In genomic region chr20:48679011-48679410, GRCh38 we compare ENCODE assay signal across 17 cellular contexts.
DNase-seq lines count a peak whose midpoint lies in the region; ATAC-seq, FAIRE-seq and TF ChIP-seq lines count a peak whose summit lies in the region.
"Had no signal": no experiment of that assay in that cellular context is flagged by ENCODE, and none has a peak within 500 bp of the region (broad histone marks: within the 10 kb centered on the region; RNA-seq: fewer than 3 reads in every experiment).

No MANE protein-coding gene starts in this region.

- peaks cover 3 to 39% of the 10 kb centered on the region in 2 experiments; a peak in 4 of 5 replicates for H3K27me3 ChIP-seq in HepG2 (ENCODE audit: control insufficient read depth in 1 of 2, insufficient read depth in 2 of 2, low read length in 2 of 2)
- H3K27me3 ChIP-seq in right lobe of liver = no peaks in the 10 kb centered on the region
- H3K27me3 ChIP-seq in neutrophil = no peaks in the 10 kb centered on the region
- no peaks in the 10 kb centered on the region for H3K27me3 ChIP-seq in endodermal cell (ENCODE audit: control insufficient read depth, insufficient read depth, low read length, poor library complexity, severe bottlenecking)

- H3K4me1 Mint-ChIP-seq in IgD-negative memory B cell (peaks cover 0 to 6% (median 1%) of the 10 kb centered on the region in 3 donors), endodermal cell (peaks cover 10% of the 10 kb centered on the region)
- peaks cover 8% of the 10 kb centered on the region for H3K4me1 Mint-ChIP-seq in activated T-helper 17 cell treated with anti-CD3 and anti-CD28 coated beads, Interleukin-2, amount 50 U/mL, for 72 hours

- H3K9me3 ChIP-seq in HepG2 (ENCODE audit: low read length) (no peaks in the 10 kb centered on the region), right lobe of liver (no peaks in the 10 kb centered on the region), neutrophil (no peaks in the 10 kb centered on the region), endodermal cell (ENCODE audit: control insufficient read depth, low read length) (no peaks in the 10 kb centered on the region)

- H3K36me3 Mint-ChIP-seq in IgD-negative memory B cell (peaks cover 1% of the 10 kb centered on the region), endodermal cell (ENCODE audit: low read depth) (peaks cover 35% of the 10 kb centered on the region)
- H3K36me3 Mint-ChIP-seq in activated T-helper 17 cell treated with anti-CD3 and anti-CD28 coated beads, Interleukin-2, amount 50 U/mL, for 72 hours (ENCODE audit: low read depth) = no peaks in the 10 kb centered on the region

- peak overlapping the region; percentile 17 to 63 (median 59) for H3K27ac Mint-ChIP-seq in IgD-negative memory B cell
- H3K27ac Mint-ChIP-seq in activated T-helper 17 cell treated with anti-CD3 and anti-CD28 coated beads, Interleukin-2, amount 50 U/mL, for 72 hours = peak overlapping the region; percentile 90
- H3K27ac Mint-ChIP-seq in endodermal cell = no peak overlapping the region

- no peaks in the 10 kb centered on the region for H4K20me1 ChIP-seq in HepG2 (ENCODE audit: insufficient read depth, low read length)

- H2AFZ ChIP-seq in HepG2 (ENCODE audit: low read length) = no peak overlapping the region

- H3K27ac ChIP-seq in HepG2 (ENCODE audit: extremely low read length, insufficient read depth, low read length) (no peak overlapping the region), right lobe of liver (no peak overlapping the region), neutrophil (peak overlapping the region; percentile 43), endodermal cell (ENCODE audit: low read depth, low read length) (no peak overlapping the region)
- H3K27ac ChIP-seq: RWPE1 had no signal

- TF ChIP-seq RAD21 in HepG2 (CRISPR knock-in tag; IDR thresholded peaks at IDR 0.05) = no peak

- TF ChIP-seq CTCF in HepG2 (CRISPR knock-in tag; IDR thresholded peaks at IDR 0.05) (no peak), right lobe of liver (IDR thresholded peaks at IDR 0.05) (no peak), neutrophil (IDR thresholded peaks at IDR 0.05) (no peak), endodermal cell (conservative IDR thresholded peaks at IDR 0.05) (no peak)

- CTCF ChIA-PET in HepG2 (lab: Yijun Ruan, JAX; ENCODE audit: low intra/inter-chr PET ratio, low total read pairs) = no interaction called here

- ATAC-seq in HepG2 (no peak), right lobe of liver (no peak), HG02642 (IDR thresholded peaks at IDR 0.05; ENCODE audit: poor library complexity, unreplicated experiment) (no peak)
- no peak for ATAC-seq in activated T-helper 17 cell treated with anti-CD3 and anti-CD28 coated beads, Interleukin-2, amount 50 U/mL, for 72 hours (replicated peaks)

- TF ChIP-seq EP300 in HepG2 (IDR thresholded peaks at IDR 0.05; ENCODE audit: low read depth in 2 of 2, low read length in 2 of 2) (no peak), HepG2 (CRISPR knock-in tag; IDR thresholded peaks at IDR 0.05; ENCODE audit: borderline replicate concordance) (no peak)

- in situ Hi-C loops in HepG2 (cut with HindIII; ENCODE audit: extremely low pct_ligation_motif_present, low pct_unique_long_range_greater_than_20kb) = no loop called here

- BruUV-seq in HepG2 (replicated peaks; lab: Mats Ljungman, UMichigan) = no TSS peak

- POLR2A ChIA-PET in HepG2 (lab: Yijun Ruan, JAX) = no interaction called here

- intact Hi-C loops in HepG2 (cut with micrococcal nuclease; ENCODE audit: unreplicated experiment) = no loop called here
- intact Hi-C loops in right lobe of liver (cut with DNase I) = no loop called here

- DNase-seq in HepG2 (ENCODE audit: low spot score) (no peak), right lobe of liver (no peak), NK-92 (lab: John Stamatoyannopoulos, UW; ENCODE audit: unreplicated experiment) (no peak), endodermal cell (no peak)
- DNase-seq: ACHN, AML-193, DMS53, NCI-H2029, NCI-H2171, NCI-H446 had no signal

- TF ChIP-seq POLR2A in HepG2 (IDR thresholded peaks at IDR 0.05; ENCODE audit: insufficient read depth in 1 of 2, low read depth in 2 of 2, low read length in 2 of 2) = no peak
- no peak for TF ChIP-seq POLR2A in right lobe of liver (IDR thresholded peaks at IDR 0.05)

- no peak overlapping the region for H3K4me2 ChIP-seq in HepG2 (ENCODE audit: low read depth, low read length)

- H3K79me2 ChIP-seq in HepG2 (ENCODE audit: insufficient read depth, low read length) = no peaks in the 10 kb centered on the region

- WGBS in HepG2 (ENCODE audit: low lambda C conversion rate) = 45% methylated on average over 3 of the region's 3 CpGs
- 96% methylated on average over 3 of the region's 3 CpGs for WGBS in right lobe of liver (ENCODE audit: insufficient coverage, low coverage, low lambda C conversion rate, missing lambda C conversion rate)
- WGBS in endodermal cell (ENCODE audit: insufficient coverage in 1 of 2, insufficient read length in 1 of 2), 2 experiments = 95 to 96% methylated on average over 3 of the region's 3 CpGs

- H3K9ac ChIP-seq in HepG2 (ENCODE audit: insufficient read depth, low read depth, low read length) (no peak overlapping the region), endodermal cell (ENCODE audit: extremely low read depth, low read length, poor library complexity, severe bottlenecking) (no peak overlapping the region)

- H3K4me1 ChIP-seq in HepG2 (ENCODE audit: insufficient read depth, low read length) (peaks cover 13% of the 10 kb centered on the region), right lobe of liver (peaks cover 0 to 15% (median 6%) of the 10 kb centered on the region in 4 donors), neutrophil (ENCODE audit: control insufficient read depth in 1 of 2, insufficient read depth in 1 of 2, low read depth in 1 of 2, low read length in 1 of 2) (peaks cover 6 to 8% of the 10 kb centered on the region in 2 experiments), endodermal cell (ENCODE audit: control insufficient read depth, insufficient read depth, low read length) (peaks cover 13% of the 10 kb centered on the region)

- H3K9me3 Mint-ChIP-seq in IgD-negative memory B cell (no peaks in the 10 kb centered on the region), endodermal cell (no peaks in the 10 kb centered on the region)
- H3K9me3 Mint-ChIP-seq in activated T-helper 17 cell treated with anti-CD3 and anti-CD28 coated beads, Interleukin-2, amount 50 U/mL, for 72 hours = no peaks in the 10 kb centered on the region

- H3K4me3 Mint-ChIP-seq in IgD-negative memory B cell (no peak overlapping the region), endodermal cell (no peak overlapping the region)
- no peak overlapping the region for H3K4me3 Mint-ChIP-seq in activated T-helper 17 cell treated with anti-CD3 and anti-CD28 coated beads, Interleukin-2, amount 50 U/mL, for 72 hours

- H3K27me3 Mint-ChIP-seq in IgD-negative memory B cell (no peaks in the 10 kb centered on the region), endodermal cell (ENCODE audit: insufficient read depth) (no peaks in the 10 kb centered on the region)
- no peaks in the 10 kb centered on the region for H3K27me3 Mint-ChIP-seq in activated T-helper 17 cell treated with anti-CD3 and anti-CD28 coated beads, Interleukin-2, amount 50 U/mL, for 72 hours

- H3K4me3 ChIP-seq in HepG2 (replicated peaks in 1 of 3; ENCODE audit: insufficient read depth in 1 of 3, low read depth in 2 of 3, low read length in 3 of 3) = no peak overlapping the region
- no peak overlapping the region for H3K4me3 ChIP-seq in right lobe of liver
- H3K4me3 ChIP-seq in neutrophil (ENCODE audit: low read depth in 1 of 2, low read length in 1 of 2) = no peak overlapping the region
- H3K4me3 ChIP-seq in endodermal cell (ENCODE audit: low read length) = no peak overlapping the region

- FAIRE-seq in HepG2 (lab: Jason Lieb, UNC) = no peak
- FAIRE-seq: GM19239, H54 had no signal

- H3K36me3 ChIP-seq in HepG2 (replicated peaks in 1 of 2; ENCODE audit: control insufficient read depth in 1 of 2, insufficient read depth in 2 of 2, low read length in 2 of 2) (no peaks in the 10 kb centered on the region), right lobe of liver (no peaks in the 10 kb centered on the region), neutrophil (peaks cover 100% of the 10 kb centered on the region), endodermal cell (ENCODE audit: control insufficient read depth, insufficient read depth, low read length) (peaks cover 82% of the 10 kb centered on the region)

TF ChIP-seq in HepG2, 621 proteins besides CTCF, POLR2A, EP300 and RAD21:
- TF ChIP-seq, protein P1, sequence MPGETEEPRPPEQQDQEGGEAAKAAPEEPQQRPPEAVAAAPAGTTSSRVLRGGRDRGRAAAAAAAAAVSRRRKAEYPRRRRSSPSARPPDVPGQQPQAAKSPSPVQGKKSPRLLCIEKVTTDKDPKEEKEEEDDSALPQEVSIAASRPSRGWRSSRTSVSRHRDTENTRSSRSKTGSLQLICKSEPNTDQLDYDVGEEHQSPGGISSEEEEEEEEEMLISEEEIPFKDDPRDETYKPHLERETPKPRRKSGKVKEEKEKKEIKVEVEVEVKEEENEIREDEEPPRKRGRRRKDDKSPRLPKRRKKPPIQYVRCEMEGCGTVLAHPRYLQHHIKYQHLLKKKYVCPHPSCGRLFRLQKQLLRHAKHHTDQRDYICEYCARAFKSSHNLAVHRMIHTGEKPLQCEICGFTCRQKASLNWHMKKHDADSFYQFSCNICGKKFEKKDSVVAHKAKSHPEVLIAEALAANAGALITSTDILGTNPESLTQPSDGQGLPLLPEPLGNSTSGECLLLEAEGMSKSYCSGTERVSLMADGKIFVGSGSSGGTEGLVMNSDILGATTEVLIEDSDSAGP (CRISPR knock-in tag; IDR thresholded peaks at IDR 0.05; ENCODE audit: borderline replicate concordance) = no peak
- peak; percentile 70; the same call in 1 of the 2 replicates for TF ChIP-seq ZNF768 (CRISPR knock-in tag; IDR thresholded peaks at IDR 0.05)
- TF ChIP-seq NR2C2 (CRISPR knock-in tag; IDR thresholded peaks at IDR 0.05; ENCODE audit: borderline replicate concordance) = no peak
- TF ChIP-seq ZNF34 (CRISPR knock-in tag; IDR thresholded peaks at IDR 0.05; ENCODE audit: borderline replicate concordance) = no peak
- TF ChIP-seq ZNF24 (IDR thresholded peaks at IDR 0.05) = no peak
- peak; percentile 45; the same call in 1 of the 2 replicates for TF ChIP-seq ZNF629 (CRISPR knock-in tag; conservative IDR thresholded peaks at IDR 0.05)
